1 cellular context compared by ENCODE assay signal in genomic region chr12:68890701-68891113, GRCh38.
TF ChIP-seq lines count a peak whose summit lies in the region.

No MANE protein-coding gene starts in this region.

TF ChIP-seq in IMR-90, 13 proteins besides CTCF, POLR2A, EP300 and RAD21:
- TF ChIP-seq MAZ (IDR thresholded peaks at IDR 0.05; ENCODE audit: borderline replicate concordance, low read depth, low read length): no peak
- TF ChIP-seq USF2 (IDR thresholded peaks at IDR 0.05; ENCODE audit: low read depth, low read length): no peak
- TF ChIP-seq RCOR1 (IDR thresholded peaks at IDR 0.05; ENCODE audit: insufficient replicate concordance, low read length): no peak
- TF ChIP-seq ELK1 (IDR thresholded peaks at IDR 0.05; ENCODE audit: borderline replicate concordance, low read depth, low read length): no peak
- no peak for TF ChIP-seq MAFK (IDR thresholded peaks at IDR 0.05; ENCODE audit: low read depth, low read length)
- no peak for TF ChIP-seq FOS (IDR thresholded peaks at IDR 0.05; ENCODE audit: low read depth, low read length)
- TF ChIP-seq CEBPB (IDR thresholded peaks at IDR 0.05; ENCODE audit: low read depth, low read length): no peak
- no peak for TF ChIP-seq NFE2L2 (IDR thresholded peaks at IDR 0.05; ENCODE audit: low read depth, low read length)
- no peak for TF ChIP-seq SMC3 (IDR thresholded peaks at IDR 0.05; ENCODE audit: low read depth, low read length)
- no peak for TF ChIP-seq BHLHE40 (IDR thresholded peaks at IDR 0.05; ENCODE audit: low read depth, low read length)
- no peak for TF ChIP-seq MXI1 (IDR thresholded peaks at IDR 0.05; ENCODE audit: borderline replicate concordance, low read depth, low read length)
- no peak for TF ChIP-seq RFX5 (IDR thresholded peaks at IDR 0.05; ENCODE audit: low read depth, low read length)
- no peak for TF ChIP-seq CHD1 (IDR thresholded peaks at IDR 0.05; ENCODE audit: low read depth, low read length)
TF ChIP-seq in IMR-90: peak in this region for 0.
